In the genomic region with DNA sequence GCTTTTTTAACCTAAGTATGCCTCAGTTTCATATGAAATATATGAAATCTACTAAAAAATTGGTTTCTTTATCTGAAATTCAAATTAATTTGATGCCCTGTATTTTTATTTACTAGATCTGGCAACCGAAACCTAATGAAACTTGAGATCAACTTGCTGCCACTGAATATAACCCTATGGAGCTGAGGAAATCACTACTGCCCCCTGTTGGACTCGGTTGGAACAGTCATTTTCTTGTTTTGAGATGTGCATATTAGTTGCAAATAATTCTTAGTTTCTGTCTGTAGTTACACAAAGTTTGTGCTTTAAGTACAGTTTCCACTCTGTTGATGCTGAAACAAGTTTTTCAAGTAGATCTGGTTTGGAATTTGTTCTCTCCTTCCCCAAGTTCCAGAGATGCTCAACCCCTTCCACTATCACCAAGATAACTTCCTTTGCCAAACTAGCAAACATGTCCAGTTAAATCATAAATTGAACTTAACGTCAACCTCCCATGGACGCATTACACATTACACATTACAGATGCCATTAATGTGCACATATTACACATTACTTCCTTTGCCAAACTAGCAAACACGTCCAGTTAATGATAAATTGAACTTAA, we compare ENCODE assay signal across 8 cellular contexts. TPM values are rescaled to one million over a fixed set of nuclear protein-coding genes. Genes with fewer than 3 reads are reported as not detected.
A peak's percentile ranks its signal among the peaks of the same experiment; 100 is the strongest.
DNase-seq lines count a peak whose midpoint lies in the region; ATAC-seq and TF ChIP-seq lines count a peak whose summit lies in the region.

No MANE protein-coding gene starts in this region.

- TF ChIP-seq EP300 in gastroesophageal sphincter (IDR thresholded peaks at IDR 0.05): no peak

- no peak overlapping the region for H3K4me3 Mint-ChIP-seq in CD4-positive, alpha-beta T cell
- H3K4me3 Mint-ChIP-seq in activated CD8-positive, alpha-beta memory T cell treated with anti-CD3 and anti-CD28 coated beads, Interleukin-2, amount 10 ng/mL, durations not matched to agents 7 days and 5 days: no peak overlapping the region
- no peak overlapping the region for H3K4me3 Mint-ChIP-seq in activated T-helper 2 cell treated with anti-CD3 and anti-CD28 coated beads, Interferon-gamma antibody, Interleukin-2, Interleukin-4, amounts not matched to agents 10 μg/mL and 5 μg/mL and 100 μg/mL, durations not matched to agents 14 hours and 24 hours and 36 hours (ENCODE audit: low read depth)

- 29 to 32% methylated on average over 5 of the region's 5 CpGs for WGBS in gastroesophageal sphincter (ENCODE audit: low coverage in 1 of 2), 2 donors
- WGBS in prostate gland: 45% methylated on average over 5 of the region's 5 CpGs

- H3K4me3 ChIP-seq in gastroesophageal sphincter: no peak overlapping the region
- no peak overlapping the region for H3K4me3 ChIP-seq in prostate gland

- intact Hi-C loops in CD4-positive, alpha-beta T cell (cut with DNase I, micrococcal nuclease): loop anchor here (2.0 to 5.0 kb wide), 3 partner anchors 836 to 913 kb away; no protein-coding TSS in a partner anchor
- intact Hi-C loops in prostate gland (cut with DNase I): no loop called here
- intact Hi-C loops in activated T-helper 2 cell treated with anti-CD3 and anti-CD28 coated beads, Interferon-gamma antibody, Interleukin-2, Interleukin-4, amounts not matched to agents 10 μg/mL and 5 μg/mL and 100 μg/mL, durations not matched to agents 14 hours and 24 hours and 36 hours (cut with micrococcal nuclease): loop anchor here (5.0 kb wide), 1 partner anchor 202 kb away; no protein-coding TSS in a partner anchor

- H3K27ac Mint-ChIP-seq in CD4-positive, alpha-beta T cell: no peak overlapping the region
- H3K27ac Mint-ChIP-seq in activated CD8-positive, alpha-beta memory T cell treated with anti-CD3 and anti-CD28 coated beads, Interleukin-2, amount 10 ng/mL, durations not matched to agents 7 days and 5 days: no peak overlapping the region
- H3K27ac Mint-ChIP-seq in activated T-helper 2 cell treated with anti-CD3 and anti-CD28 coated beads, Interferon-gamma antibody, Interleukin-2, Interleukin-4, amounts not matched to agents 10 μg/mL and 5 μg/mL and 100 μg/mL, durations not matched to agents 14 hours and 24 hours and 36 hours: no peak overlapping the region

- no peak overlapping the region for H3K27ac ChIP-seq in CD4-positive, alpha-beta T cell (ENCODE audit: low read depth, low read length)
- H3K27ac ChIP-seq in gastroesophageal sphincter: no peak overlapping the region
- no peak overlapping the region for H3K27ac ChIP-seq in prostate gland

- TF ChIP-seq CTCF in CD4-positive, alpha-beta T cell (IDR thresholded peaks at IDR 0.05): peak; percentile 49
- peak; percentile 29 to 63 (median 38) for TF ChIP-seq CTCF in gastroesophageal sphincter (IDR thresholded peaks at IDR 0.05)
- TF ChIP-seq CTCF in prostate gland (IDR thresholded peaks at IDR 0.05): peak; percentile 30 to 59 (median 40)

- POLR2A ChIA-PET in CD4-positive, alpha-beta T cell (lab: Charles Lee): no interaction called here

- H3K27me3 ChIP-seq in CD4-positive, alpha-beta T cell (ENCODE audit: control insufficient read depth, insufficient read depth, low read length): no peaks in the 10 kb centered on the region
- H3K27me3 ChIP-seq in gastroesophageal sphincter: no peaks in the 10 kb centered on the region
- no peaks in the 10 kb centered on the region for H3K27me3 ChIP-seq in prostate gland (replicated peaks; ENCODE audit: insufficient read depth)

- ATAC-seq in CD4-positive, alpha-beta T cell (ENCODE audit: poor library complexity): no peak
- peak; percentile 47 for ATAC-seq in activated CD8-positive, alpha-beta memory T cell treated with anti-CD3 and anti-CD28 coated beads, Interleukin-2, amount 10 ng/mL, durations not matched to agents 7 days and 5 days
- ATAC-seq in gastroesophageal sphincter (no peak), HG03565 (IDR thresholded peaks at IDR 0.05; ENCODE audit: unreplicated experiment) (no peak)

- TF ChIP-seq POLR2A in gastroesophageal sphincter (IDR thresholded peaks at IDR 0.05) (no peak), prostate gland (IDR thresholded peaks at IDR 0.05) (no peak)

- H3K9me3 ChIP-seq in CD4-positive, alpha-beta T cell (ENCODE audit: control insufficient read depth, low read length): no peaks in the 10 kb centered on the region
- no peaks in the 10 kb centered on the region for H3K9me3 ChIP-seq in gastroesophageal sphincter
- H3K9me3 ChIP-seq in prostate gland: no peaks in the 10 kb centered on the region

- peaks cover 1% of the 10 kb centered on the region for H3K9me3 Mint-ChIP-seq in CD4-positive, alpha-beta T cell
- H3K9me3 Mint-ChIP-seq in activated CD8-positive, alpha-beta memory T cell treated with anti-CD3 and anti-CD28 coated beads, Interleukin-2, amount 10 ng/mL, durations not matched to agents 7 days and 5 days (ENCODE audit: low read depth): no peaks in the 10 kb centered on the region
- no peaks in the 10 kb centered on the region for H3K9me3 Mint-ChIP-seq in activated T-helper 2 cell treated with anti-CD3 and anti-CD28 coated beads, Interferon-gamma antibody, Interleukin-2, Interleukin-4, amounts not matched to agents 10 μg/mL and 5 μg/mL and 100 μg/mL, durations not matched to agents 14 hours and 24 hours and 36 hours

- H3K36me3 ChIP-seq in gastroesophageal sphincter (no peaks in the 10 kb centered on the region), prostate gland (no peaks in the 10 kb centered on the region)

- CTCF ChIA-PET in CD4-positive, alpha-beta T cell (lab: Charles Lee): no interaction called here
- CTCF ChIA-PET in activated CD8-positive, alpha-beta memory T cell treated with anti-CD3 and anti-CD28 coated beads, Interleukin-2, amount 10 ng/mL, durations not matched to agents 7 days and 5 days (lab: Charles Lee): no interaction called here

- no peaks in the 10 kb centered on the region for H3K4me1 Mint-ChIP-seq in CD4-positive, alpha-beta T cell (ENCODE audit: low read depth)
- H3K4me1 Mint-ChIP-seq in activated CD8-positive, alpha-beta memory T cell treated with anti-CD3 and anti-CD28 coated beads, Interleukin-2, amount 10 ng/mL, durations not matched to agents 7 days and 5 days: no peaks in the 10 kb centered on the region
- no peaks in the 10 kb centered on the region for H3K4me1 Mint-ChIP-seq in activated T-helper 2 cell treated with anti-CD3 and anti-CD28 coated beads, Interferon-gamma antibody, Interleukin-2, Interleukin-4, amounts not matched to agents 10 μg/mL and 5 μg/mL and 100 μg/mL, durations not matched to agents 14 hours and 24 hours and 36 hours (ENCODE audit: low read depth)

- H3K36me3 Mint-ChIP-seq in CD4-positive, alpha-beta T cell (ENCODE audit: low read depth): no peaks in the 10 kb centered on the region
- no peaks in the 10 kb centered on the region for H3K36me3 Mint-ChIP-seq in activated CD8-positive, alpha-beta memory T cell treated with anti-CD3 and anti-CD28 coated beads, Interleukin-2, amount 10 ng/mL, durations not matched to agents 7 days and 5 days
- H3K36me3 Mint-ChIP-seq in activated T-helper 2 cell treated with anti-CD3 and anti-CD28 coated beads, Interferon-gamma antibody, Interleukin-2, Interleukin-4, amounts not matched to agents 10 μg/mL and 5 μg/mL and 100 μg/mL, durations not matched to agents 14 hours and 24 hours and 36 hours (ENCODE audit: low read depth): no peaks in the 10 kb centered on the region

- DNase-seq in CD4-positive, alpha-beta T cell: peak in 7 of 10 experiments; percentile 1 to 33 (median 15)
- DNase-seq in H4 (ENCODE audit: low spot score) (peak; percentile 57), NCI-H69 (lab: John Stamatoyannopoulos, UW) (peak; percentile 57), prostate gland (ENCODE audit: low spot score) (peak; percentile 24)
- peak; percentile 57 for DNase-seq in activated CD8-positive, alpha-beta memory T cell treated with anti-CD3 and anti-CD28 coated beads, Interleukin-2, amount 10 ng/mL, durations not matched to agents 7 days and 5 days
- no peak for DNase-seq in activated T-helper 2 cell treated with anti-CD3 and anti-CD28 coated beads, Interferon-gamma antibody, Interleukin-2, Interleukin-4, amounts not matched to agents 10 μg/mL and 5 μg/mL and 100 μg/mL, durations not matched to agents 14 hours and 24 hours and 36 hours (ENCODE audit: low spot score)

- H3K27me3 Mint-ChIP-seq in CD4-positive, alpha-beta T cell: no peaks in the 10 kb centered on the region
- peaks cover 26% of the 10 kb centered on the region for H3K27me3 Mint-ChIP-seq in activated CD8-positive, alpha-beta memory T cell treated with anti-CD3 and anti-CD28 coated beads, Interleukin-2, amount 10 ng/mL, durations not matched to agents 7 days and 5 days
- peaks cover 25% of the 10 kb centered on the region for H3K27me3 Mint-ChIP-seq in activated T-helper 2 cell treated with anti-CD3 and anti-CD28 coated beads, Interferon-gamma antibody, Interleukin-2, Interleukin-4, amounts not matched to agents 10 μg/mL and 5 μg/mL and 100 μg/mL, durations not matched to agents 14 hours and 24 hours and 36 hours (ENCODE audit: low read depth)

- H3K4me1 ChIP-seq in gastroesophageal sphincter (no peaks in the 10 kb centered on the region), prostate gland (replicated peaks) (no peaks in the 10 kb centered on the region)

RNA-seq across cellular contexts. Expression of a gene that starts 22.2 kb away (rescaled TPM):
- total RNA-seq in CD4-positive, alpha-beta T cell: 10 to 100 TPM; 58.0 to 59.9 TPM
- total RNA-seq in H4 (2014; rRNA removed; shearing (Covaris generic)): 45.4 and 54.3 TPM in 2 replicates
- 10 to 100 TPM; 68.6 to 88.3 TPM for total RNA-seq in activated CD8-positive, alpha-beta memory T cell treated with anti-CD3 and anti-CD28 coated beads, Interleukin-2, amount 10 ng/mL, durations not matched to agents 7 days and 5 days
- total RNA-seq in gastroesophageal sphincter: 10 to 100 TPM; 46.3 to 85.8 (median 51.9) TPM
- total RNA-seq in prostate gland: 100 to 1,000 TPM in 1 of 2 donors, 10 to 100 TPM in 1; 48.9 to 102 TPM
- 65.0 and 70.5 TPM in 2 replicates for total RNA-seq in activated T-helper 2 cell treated with anti-CD3 and anti-CD28 coated beads, Interferon-gamma antibody, Interleukin-2, Interleukin-4, amounts not matched to agents 10 μg/mL and 5 μg/mL and 100 μg/mL, durations not matched to agents 14 hours and 24 hours and 36 hours
